Comparison of ENCODE assay signal across 14 cellular contexts in genomic region chr3:12938258-12938711, GRCh38.
DNase-seq lines count a peak whose midpoint lies in the region; ATAC-seq and TF ChIP-seq lines count a peak whose summit lies in the region.
"Had no signal": no experiment of that assay in that cellular context is flagged by ENCODE, and none has a peak within 500 bp of the region (broad histone marks: within the 10 kb centered on the region; RNA-seq: fewer than 3 reads in every experiment).

No MANE protein-coding gene starts in this region.

- H3K9me3 Mint-ChIP-seq in Caco-2 (ENCODE audit: unreplicated experiment) = no peaks in the 10 kb centered on the region
- H3K9me3 Mint-ChIP-seq: activated T-helper 1 cell treated with anti-CD3 and anti-CD28 coated beads, Interleukin-12 subunit alpha, Interleukin-12 subunit beta, Interleukin-2, Interleukin-4 antibody, amounts not matched to agents 30 ng/mL and 10 ng/mL and 1 ng/mL, durations not matched to agents 14 hours and 24 hours and 36 hours had no signal

- WGBS in gastroesophageal sphincter (ENCODE audit: low coverage in 1 of 2), 2 donors = 0 to 25% methylated on average over 2 to 6 of the region's 10 CpGs
- 23% methylated on average over 10 of the region's 10 CpGs for WGBS in ovary, 3 donors
- 33 to 70% methylated on average over 1 to 10 of the region's 10 CpGs for WGBS in transverse colon (ENCODE audit: low coverage in 1 of 2), 2 donors

- peak; percentile 53 to 63 for DNase-seq in cardiac fibroblast (ENCODE audit: low read depth in 2 of 2)
- peak; percentile 41 to 61 (median 50) for DNase-seq in ovary
- DNase-seq in transverse colon = no peak
- no peak for DNase-seq in Caco-2
- no peak for DNase-seq in DMS 273 (lab: John Stamatoyannopoulos, UW; ENCODE audit: unreplicated experiment)
- DNase-seq: body of pancreas; mesendoderm; NCI-H2081; stimulated activated naive CD4-positive, alpha-beta T cell treated with Interleukin-2 at 50 U/mL for 16 hours; T1000 had no signal

- peaks cover 0 to 85% (median 55%) of the 10 kb centered on the region in 3 donors for H3K4me1 ChIP-seq in gastroesophageal sphincter
- peaks cover 29% of the 10 kb centered on the region for H3K4me1 ChIP-seq in ovary (ENCODE audit: insufficient read depth)
- H3K4me1 ChIP-seq in transverse colon = peaks cover 6 to 24% (median 21%) of the 10 kb centered on the region in 4 donors
- no peaks in the 10 kb centered on the region for H3K4me1 ChIP-seq in Caco-2

- in situ Hi-C loops in transverse colon (cut with MboI; ENCODE audit: low pct_ligation_motif_present in 1 of 4, low pct_unique_long_range_greater_than_20kb in 1 of 4, low sequenced_read_pairs in 3 of 4) = no loop called here

- H3K27me3 Mint-ChIP-seq in Caco-2 (ENCODE audit: insufficient read depth, unreplicated experiment) = no peaks in the 10 kb centered on the region

- H3K36me3 ChIP-seq in gastroesophageal sphincter (peaks cover 0 to 57% of the 10 kb centered on the region in 2 donors), ovary (no peaks in the 10 kb centered on the region), transverse colon (peaks cover 0 to 14% (median 4%) of the 10 kb centered on the region in 4 donors), Caco-2 (ENCODE audit: control insufficient read depth, insufficient read depth, low read length) (peaks cover 3% of the 10 kb centered on the region; the same call in 1 of the 2 replicates)

- no peak for TF ChIP-seq CTCF in cardiac fibroblast (IDR thresholded peaks at IDR 0.05; ENCODE audit: low read depth, low read length)
- no peak for TF ChIP-seq CTCF in gastroesophageal sphincter (IDR thresholded peaks at IDR 0.05)
- TF ChIP-seq CTCF in ovary (IDR thresholded peaks at IDR 0.05) = no peak
- TF ChIP-seq CTCF in transverse colon (IDR thresholded peaks at IDR 0.05) = no peak
- no peak for TF ChIP-seq CTCF in Caco-2 (IDR thresholded peaks at IDR 0.05; ENCODE audit: insufficient read depth in 1 of 2, low read depth in 1 of 2, low read length in 1 of 2, severe bottlenecking in 1 of 2, unreplicated experiment in 1 of 2)

- no peak overlapping the region for H3K27ac Mint-ChIP-seq in Caco-2 (ENCODE audit: unreplicated experiment)
- H3K27ac Mint-ChIP-seq: activated T-helper 1 cell treated with anti-CD3 and anti-CD28 coated beads, Interleukin-12 subunit alpha, Interleukin-12 subunit beta, Interleukin-2, Interleukin-4 antibody, amounts not matched to agents 30 ng/mL and 10 ng/mL and 1 ng/mL, durations not matched to agents 14 hours and 24 hours and 36 hours had no signal

- no peak overlapping the region for H3K4me3 Mint-ChIP-seq in Caco-2 (ENCODE audit: unreplicated experiment)
- H3K4me3 Mint-ChIP-seq: activated T-helper 1 cell treated with anti-CD3 and anti-CD28 coated beads, Interleukin-12 subunit alpha, Interleukin-12 subunit beta, Interleukin-2, Interleukin-4 antibody, amounts not matched to agents 30 ng/mL and 10 ng/mL and 1 ng/mL, durations not matched to agents 14 hours and 24 hours and 36 hours had no signal

- BruUV-seq in Caco-2 (replicated peaks; lab: Mats Ljungman, UMichigan) = no TSS peak

- no peak for TF ChIP-seq EP300 in gastroesophageal sphincter (IDR thresholded peaks at IDR 0.05)
- TF ChIP-seq EP300 in ovary (IDR thresholded peaks at IDR 0.05) = no peak
- no peak for TF ChIP-seq EP300 in transverse colon (IDR thresholded peaks at IDR 0.05; ENCODE audit: low read depth)

- CTCF ChIA-PET in Caco-2 (lab: Charles Lee) = no interaction called here

- intact Hi-C loops in ovary (cut with DNase I) = no loop called here
- intact Hi-C loops in transverse colon (cut with DNase I; ENCODE audit: low total_unique reads) = loop anchor here (10.0 kb wide), 1 partner anchor 47 kb away; no protein-coding TSS in a partner anchor
- intact Hi-C loops in Caco-2 (cut with micrococcal nuclease; ENCODE audit: unreplicated experiment) = no loop called here

- TF ChIP-seq POLR2A in gastroesophageal sphincter (IDR thresholded peaks at IDR 0.05) (no peak), ovary (IDR thresholded peaks at IDR 0.05) (no peak), transverse colon (IDR thresholded peaks at IDR 0.05) (no peak)

- H3K9me3 ChIP-seq in gastroesophageal sphincter (no peaks in the 10 kb centered on the region), ovary (no peaks in the 10 kb centered on the region), transverse colon (no peaks in the 10 kb centered on the region), Caco-2 (no peaks in the 10 kb centered on the region)
- H3K9me3 ChIP-seq: body of pancreas had no signal

- ATAC-seq in gastroesophageal sphincter = peak; percentile 35
- ATAC-seq in HG02885 (IDR thresholded peaks at IDR 0.05; ENCODE audit: poor library complexity, unreplicated experiment) = no peak
- ATAC-seq in HG02623 (IDR thresholded peaks at IDR 0.05; ENCODE audit: unreplicated experiment) = no peak
- ATAC-seq: body of pancreas had no signal

- H3K27me3 ChIP-seq in gastroesophageal sphincter (no peaks in the 10 kb centered on the region), ovary (no peaks in the 10 kb centered on the region), transverse colon (no peaks in the 10 kb centered on the region), Caco-2 (replicated peaks; ENCODE audit: control insufficient read depth, insufficient read depth, low read length) (no peaks in the 10 kb centered on the region)
- H3K27me3 ChIP-seq: body of pancreas had no signal

- H3K4me3 ChIP-seq in cardiac fibroblast (replicated peaks in 1 of 2; ENCODE audit: low read depth in 2 of 2, low read length in 2 of 2) = no peak overlapping the region
- no peak overlapping the region for H3K4me3 ChIP-seq in gastroesophageal sphincter
- H3K4me3 ChIP-seq in ovary = no peak overlapping the region
- no peak overlapping the region for H3K4me3 ChIP-seq in transverse colon
- H3K4me3 ChIP-seq in Caco-2 (ENCODE audit: low read depth, low read length) = no peak overlapping the region
- H3K4me3 ChIP-seq: body of pancreas had no signal

- H3K4me1 Mint-ChIP-seq in Caco-2 (ENCODE audit: low read depth, unreplicated experiment) = no peaks in the 10 kb centered on the region

- H3K36me3 Mint-ChIP-seq in Caco-2 (ENCODE audit: insufficient read depth, unreplicated experiment) = no peaks in the 10 kb centered on the region

- POLR2A ChIA-PET in Caco-2 (lab: Charles Lee) = interaction anchor here (0.7 kb wide), 1 partner anchor 56 kb away, joined by 3 read pairs; no protein-coding TSS in a partner anchor

- H3K27ac ChIP-seq in gastroesophageal sphincter (peak overlapping the region in 3 of 4 donors; percentile 74 to 77 (median 76)), ovary (peak overlapping the region; percentile 9 to 44), transverse colon (peak overlapping the region in 3 of 4 donors; percentile 25 to 57 (median 47))
- H3K27ac ChIP-seq: body of pancreas had no signal

Comparison
In these comparisons a context has a peak if more than half of its experiments do, and no peak if none do; other contexts are left out.
1. DNase-seq: peak in cardiac fibroblast (2 of 2) and ovary (5 of 5); none in transverse colon (single experiment), Caco-2 (0 of 2) and DMS 273 (single experiment).
2. Peak in every context shown above with its lines, with median percentiles within 50 percentile points of each other: H3K27ac ChIP-seq.